Comparison of ENCODE assay signal across 7 cellular contexts in genomic region chrX:153669174-153669890, GRCh38. TPM values are rescaled to one million over a fixed set of nuclear protein-coding genes. Genes with fewer than 3 reads are reported as not detected.
DNase-seq lines count a peak whose midpoint lies in the region; ATAC-seq, FAIRE-seq and TF ChIP-seq lines count a peak whose summit lies in the region.

No MANE protein-coding gene starts in this region.

- H3K9me3 ChIP-seq in breast epithelium = peaks cover 0 to 10% of the 10 kb centered on the region in 2 donors

- no peak overlapping the region for H3K27ac Mint-ChIP-seq in mesothelial cell of epicardium

- no peak for FAIRE-seq in GM12892 (lab: Jason Lieb, UNC)

- H3K36me3 Mint-ChIP-seq in mesothelial cell of epicardium = peaks cover 3% of the 10 kb centered on the region

- H3K36me3 ChIP-seq in breast epithelium = no peaks in the 10 kb centered on the region

- ATAC-seq in HG02970 (IDR thresholded peaks at IDR 0.05; ENCODE audit: low FRiP score, unreplicated experiment) (no peak), HG03135 (IDR thresholded peaks at IDR 0.05; ENCODE audit: unreplicated experiment) (no peak)

- no peak overlapping the region for H3K27ac ChIP-seq in breast epithelium

- H3K27me3 Mint-ChIP-seq in mesothelial cell of epicardium (ENCODE audit: low read depth) = peaks cover 52% of the 10 kb centered on the region

- intact Hi-C loops in breast epithelium (cut with DNase I; ENCODE audit: low total_unique reads) = no loop called here

- no peaks in the 10 kb centered on the region for H3K4me1 ChIP-seq in breast epithelium

- peaks cover 18% of the 10 kb centered on the region for H3K9me3 Mint-ChIP-seq in mesothelial cell of epicardium

- DNase-seq in GM12892 (ENCODE audit: insufficient read length) (peak; percentile 68), RPMI8226 (peak; percentile 49), breast epithelium (ENCODE audit: low spot score in 2 of 2) (peak in 1 of 2 donors; percentile 28), mesothelial cell of epicardium (ENCODE audit: low spot score in 2 of 2, unreplicated experiment in 2 of 2) (peak; percentile 31 to 58), NCI-H2171 (lab: John Stamatoyannopoulos, UW) (no peak)

- TF ChIP-seq POLR2A in GM12892 (IDR thresholded peaks at IDR 0.05; ENCODE audit: low read depth, low read length) (no peak), breast epithelium (IDR thresholded peaks at IDR 0.05) (no peak)

- TF ChIP-seq CTCF in breast epithelium (IDR thresholded peaks at IDR 0.05) (peak; percentile 18 to 41 (median 35)), mesothelial cell of epicardium (IDR thresholded peaks at IDR 0.05; ENCODE audit: unreplicated experiment) (peak; percentile 89)

- peaks cover 0 to 63% of the 10 kb centered on the region in 2 donors for H3K27me3 ChIP-seq in breast epithelium

- H3K4me1 Mint-ChIP-seq in mesothelial cell of epicardium = peaks cover 6% of the 10 kb centered on the region

- no peak overlapping the region for H3K4me3 Mint-ChIP-seq in mesothelial cell of epicardium

- no peak overlapping the region for H3K4me3 ChIP-seq in breast epithelium

RNA-seq across cellular contexts. Expression of gene PNCK, which starts 4.3 kb away (rescaled TPM):
- 2.3 TPM for polyA plus RNA-seq in GM12892 (2012; ENCODE audit: missing spikeins)
- total RNA-seq in breast epithelium (1 to 10 TPM in 1 of 3 donors, under 1 TPM in 2; 0.48 to 1.3 (median 0.73) TPM), mesothelial cell of epicardium (28.2 to 35.1 TPM (median 28.5 TPM) in 3 replicates)

RNA-seq across cellular contexts. Expression of gene SLC6A8, which starts 18.4 kb away (rescaled TPM):
- polyA plus RNA-seq in GM12892 (2012; ENCODE audit: missing spikeins) = 1.8 TPM
- total RNA-seq in breast epithelium (10 to 100 TPM in 2 of 3 donors, 1 to 10 TPM in 1; 7.6 to 40.8 (median 18.4) TPM), mesothelial cell of epicardium (65.3 to 68.0 TPM (median 65.6 TPM) in 3 replicates)

RNA-seq across cellular contexts. Expression of gene DUSP9, which starts 22.3 kb away (rescaled TPM):
- polyA plus RNA-seq in GM12892 (2012; ENCODE audit: missing spikeins) = not detected
- total RNA-seq in breast epithelium (under 1 TPM in 2 of 3 donors, not detected in 1; 0.33 to 0.73 TPM), mesothelial cell of epicardium (3.5 to 4.2 TPM (median 3.7 TPM) in 3 replicates)

RNA-seq across cellular contexts. Expression of gene BCAP31, which starts 54.9 kb away (rescaled TPM):
- 65.0 TPM for polyA plus RNA-seq in GM12892 (2012; ENCODE audit: missing spikeins)
- 100 to 1,000 TPM; 120 to 245 (median 129) TPM for total RNA-seq in breast epithelium
- 116 to 121 TPM (median 118 TPM) in 3 replicates for total RNA-seq in mesothelial cell of epicardium

RNA-seq across cellular contexts. Expression of gene ABCD1, which starts 55.3 kb away (rescaled TPM):
- polyA plus RNA-seq in GM12892 (2012; ENCODE audit: missing spikeins) = 0.47 TPM
- total RNA-seq in breast epithelium (10 to 100 TPM; 10.2 to 27.8 (median 10.5) TPM), mesothelial cell of epicardium (15.4 to 18.3 TPM (median 15.4 TPM) in 3 replicates)

Comparison
In these comparisons a context has a peak if more than half of its experiments do, and no peak if none do; other contexts are left out.
1. RNA of gene PNCK, which starts 4.3 kb away (total RNA-seq): 28.2 to 35.1 TPM in mesothelial cell of epicardium; 0.48 to 1.3 TPM in breast epithelium; every median in the first group is over 10 times any median in the second.